Comparison of ENCODE assay signal across 34 cellular contexts in the genomic region with DNA sequence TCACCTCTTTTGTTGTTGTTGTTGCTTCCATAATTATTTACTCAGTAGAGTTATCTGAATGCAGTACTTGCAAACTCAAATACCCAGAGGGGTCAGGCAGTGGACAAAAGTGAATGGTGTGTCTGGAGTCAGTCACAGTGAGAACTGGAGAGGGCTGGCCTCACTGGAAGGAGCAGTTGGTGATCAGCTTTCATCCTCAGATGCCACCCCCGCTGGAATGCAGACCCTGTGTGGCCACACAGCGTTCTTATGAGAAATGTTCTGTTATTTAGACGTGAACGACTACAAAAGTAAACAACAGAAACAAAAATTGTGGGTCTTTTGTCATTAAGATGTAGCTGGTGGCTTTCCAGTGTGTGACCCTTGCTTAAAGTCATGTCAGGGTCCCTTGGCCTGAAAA. TPM values are rescaled to one million over a fixed set of nuclear protein-coding genes. Genes with fewer than 3 reads are reported as not detected.
"Had no signal": no experiment of that assay in that cellular context is flagged by ENCODE, and none has a peak within 500 bp of the region (broad histone marks: within the 10 kb centered on the region; RNA-seq: fewer than 3 reads in every experiment).

No MANE protein-coding gene starts in this region.

- H3K4me3 ChIP-seq: adrenal gland, cardiac muscle cell, PC-9, SK-N-MC had no signal

- H3K4me1 ChIP-seq: adrenal gland had no signal

- FAIRE-seq: RCC 7860, TTC549 had no signal

- H3K27ac ChIP-seq: adrenal gland, cardiac muscle cell, KMS-11, PC-9, RWPE1, SK-N-MC had no signal

- H3K27me3 ChIP-seq: cardiac muscle cell had no signal

- H3K36me3 Mint-ChIP-seq: activated naive CD4-positive, alpha-beta T cell treated with anti-CD3 and anti-CD28 coated beads, Interleukin-2, amount 50 U/mL, for 72 hours; brain had no signal

- H3K9me3 ChIP-seq: adrenal gland had no signal

- H3K4me3 Mint-ChIP-seq: activated CD4-positive, alpha-beta T cell treated with anti-CD3 and anti-CD28 coated beads for 36 hours; activated CD4-positive, alpha-beta T cell treated with anti-CD3 and anti-CD28 coated beads, Interleukin-2, amount 10 ng/mL, durations not matched to agents 7 days and 5 days; activated CD8-positive, alpha-beta T cell treated with anti-CD3 and anti-CD28 coated beads, Interleukin-2, amount 10 ng/mL, durations not matched to agents 7 days and 5 days; activated naive CD4-positive, alpha-beta T cell treated with anti-CD3 and anti-CD28 coated beads for 36 hours; activated T-cell treated with anti-CD3 and anti-CD28 coated beads, Interleukin-2, amount 50 U/mL, for 24 hours; brain; central memory CD8-positive, alpha-beta T cell; T-helper 2 cell treated with Interferon-gamma antibody and Interleukin-4, amounts not matched to agents 5 μg/mL and 100 μg/mL, for 36 hours had no signal

- DNase-seq: activated CD4-positive, alpha-beta T cell treated with anti-CD3 and anti-CD28 coated beads for 36 hours; activated CD4-positive, alpha-beta T cell treated with anti-CD3 and anti-CD28 coated beads, Interleukin-2, amount 10 ng/mL, durations not matched to agents 7 days and 5 days; activated CD4-positive, alpha-beta T cell treated with anti-CD3 and anti-CD28 coated beads, Interleukin-2, amount 50 U/mL, for 48 hours; activated CD8-positive, alpha-beta T cell treated with anti-CD3 and anti-CD28 coated beads, Interleukin-2, amount 10 ng/mL, durations not matched to agents 7 days and 5 days; activated gamma-delta T cell; activated naive CD4-positive, alpha-beta T cell treated with anti-CD3 and anti-CD28 coated beads for 36 hours; activated T-cell treated with anti-CD3 and anti-CD28 coated beads, Interleukin-2, amount 50 U/mL, for 24 hours; adrenal gland; NCI-H1092 treated with DMSO at 0.1 percent for 48 hours; NCI-H1417; NCI-H146; NCI-H187; NCI-H2029 treated with DMSO at 0.1 percent for 48 hours; NCI-H2107; NCI-H2171; NCI-H510A; NCI-H748 treated with DMSO at 0.1 percent for 48 hours; NK-92 treated with Interleukin-12 subunit alpha and Interleukin-12 subunit beta, amount 100 ng/mL, for 24 hours; PC-9; SIG-M5 had no signal

- H3K27ac Mint-ChIP-seq: activated CD4-positive, alpha-beta T cell treated with anti-CD3 and anti-CD28 coated beads for 36 hours; activated CD4-positive, alpha-beta T cell treated with anti-CD3 and anti-CD28 coated beads, Interleukin-2, amount 10 ng/mL, durations not matched to agents 7 days and 5 days; activated CD8-positive, alpha-beta T cell treated with anti-CD3 and anti-CD28 coated beads, Interleukin-2, amount 10 ng/mL, durations not matched to agents 7 days and 5 days; activated naive CD4-positive, alpha-beta T cell treated with anti-CD3 and anti-CD28 coated beads for 36 hours; activated naive CD4-positive, alpha-beta T cell treated with anti-CD3 and anti-CD28 coated beads, Interleukin-2, amount 50 U/mL, for 72 hours; activated T-cell treated with anti-CD3 and anti-CD28 coated beads, Interleukin-2, amount 50 U/mL, for 24 hours; activated T-helper 2 cell treated with anti-CD3 and anti-CD28 coated beads, Interferon-gamma antibody, Interleukin-2, Interleukin-4, amounts not matched to agents 10 μg/mL and 5 μg/mL and 100 μg/mL, durations not matched to agents 14 hours and 24 hours and 36 hours; T-helper 2 cell treated with Interferon-gamma antibody and Interleukin-4, amounts not matched to agents 5 μg/mL and 100 μg/mL, for 36 hours had no signal

- H3K36me3 ChIP-seq: adrenal gland, cardiac muscle cell had no signal

- H3K4me1 Mint-ChIP-seq: activated CD4-positive, alpha-beta T cell treated with anti-CD3 and anti-CD28 coated beads for 36 hours; activated CD4-positive, alpha-beta T cell treated with anti-CD3 and anti-CD28 coated beads, Interleukin-2, amount 10 ng/mL, durations not matched to agents 7 days and 5 days; central memory CD8-positive, alpha-beta T cell had no signal

- ATAC-seq: activated CD4-positive, alpha-beta T cell treated with anti-CD3 and anti-CD28 coated beads for 36 hours; activated CD4-positive, CD25-positive, alpha-beta regulatory T cell treated with anti-CD3 and anti-CD28 coated beads, Interleukin-2, amount 50 U/mL, for 24 hours; activated CD8-positive, alpha-beta T cell treated with anti-CD3 and anti-CD28 coated beads, Interleukin-2, amount 10 ng/mL, durations not matched to agents 7 days and 5 days; activated naive CD4-positive, alpha-beta T cell treated with anti-CD3 and anti-CD28 coated beads, Interleukin-2, amount 50 U/mL, for 72 hours; Right ventricle myocardium inferior had no signal

- H2AFZ ChIP-seq: PC-9 had no signal

- H3K4me2 ChIP-seq: KMS-11, PC-9 had no signal

- H3K9ac ChIP-seq: KMS-11 had no signal

- H3K9me3 Mint-ChIP-seq: activated CD4-positive, alpha-beta T cell treated with anti-CD3 and anti-CD28 coated beads, Interleukin-2, amount 10 ng/mL, durations not matched to agents 7 days and 5 days; activated naive CD4-positive, alpha-beta T cell treated with anti-CD3 and anti-CD28 coated beads for 36 hours; activated naive CD4-positive, alpha-beta T cell treated with anti-CD3 and anti-CD28 coated beads, Interleukin-2, amount 50 U/mL, for 72 hours; activated T-cell treated with anti-CD3 and anti-CD28 coated beads, Interleukin-2, amount 50 U/mL, for 24 hours; activated T-helper 2 cell treated with anti-CD3 and anti-CD28 coated beads, Interferon-gamma antibody, Interleukin-2, Interleukin-4, amounts not matched to agents 10 μg/mL and 5 μg/mL and 100 μg/mL, durations not matched to agents 14 hours and 24 hours and 36 hours; central memory CD8-positive, alpha-beta T cell; T-helper 2 cell treated with Interferon-gamma antibody and Interleukin-4, amounts not matched to agents 5 μg/mL and 100 μg/mL, for 36 hours had no signal

RNA-seq across cellular contexts. Expression of a gene that starts 39.1 kb away (rescaled TPM):
- total RNA-seq: activated CD4-positive, alpha-beta T cell treated with anti-CD3 and anti-CD28 coated beads for 36 hours; activated CD8-positive, alpha-beta T cell treated with anti-CD3 and anti-CD28 coated beads, Interleukin-2, amount 10 ng/mL, durations not matched to agents 7 days and 5 days; activated naive CD4-positive, alpha-beta T cell treated with anti-CD3 and anti-CD28 coated beads for 36 hours; M059J; PC-9 had no signal
